1 cellular context compared by ENCODE assay signal in the genomic region with DNA sequence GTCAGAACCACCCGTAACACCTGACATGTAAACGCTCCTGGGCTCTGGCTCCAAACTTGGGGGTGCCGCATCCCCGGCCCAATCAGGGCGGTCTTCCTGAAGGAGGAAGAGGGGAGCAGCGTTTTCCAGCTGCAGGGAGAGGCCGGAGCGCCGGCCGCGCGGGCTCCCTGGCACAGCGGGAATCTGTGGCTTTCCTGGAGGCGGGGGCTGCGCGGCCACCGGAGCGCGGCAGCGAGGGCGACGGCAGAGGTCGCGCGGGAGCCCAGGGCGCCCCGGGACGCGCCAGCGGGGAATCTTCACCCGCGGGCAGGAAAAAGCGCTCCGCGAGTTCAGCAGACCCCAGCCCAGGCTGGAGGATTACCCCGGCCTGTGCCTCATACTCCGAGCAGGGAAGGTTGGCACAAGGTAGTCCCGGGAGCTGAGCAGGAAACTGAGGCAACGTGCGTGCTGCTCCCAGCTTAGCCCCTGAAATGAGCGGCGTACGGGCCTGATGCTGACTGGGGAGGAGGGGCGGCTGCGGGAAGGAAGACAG.
TF ChIP-seq lines count a peak whose summit lies in the region.

No MANE protein-coding gene starts in this region.

TF ChIP-seq in HEK293, 187 proteins besides CTCF, POLR2A, EP300 and RAD21 (continued from another document and continues in another):
- TF ChIP-seq, protein P1, sequence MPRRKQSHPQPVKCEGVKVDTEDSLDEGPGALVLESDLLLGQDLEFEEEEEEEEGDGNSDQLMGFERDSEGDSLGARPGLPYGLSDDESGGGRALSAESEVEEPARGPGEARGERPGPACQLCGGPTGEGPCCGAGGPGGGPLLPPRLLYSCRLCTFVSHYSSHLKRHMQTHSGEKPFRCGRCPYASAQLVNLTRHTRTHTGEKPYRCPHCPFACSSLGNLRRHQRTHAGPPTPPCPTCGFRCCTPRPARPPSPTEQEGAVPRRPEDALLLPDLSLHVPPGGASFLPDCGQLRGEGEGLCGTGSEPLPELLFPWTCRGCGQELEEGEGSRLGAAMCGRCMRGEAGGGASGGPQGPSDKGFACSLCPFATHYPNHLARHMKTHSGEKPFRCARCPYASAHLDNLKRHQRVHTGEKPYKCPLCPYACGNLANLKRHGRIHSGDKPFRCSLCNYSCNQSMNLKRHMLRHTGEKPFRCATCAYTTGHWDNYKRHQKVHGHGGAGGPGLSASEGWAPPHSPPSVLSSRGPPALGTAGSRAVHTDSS (tag by site-specific recombination; IDR thresholded peaks at IDR 0.05), result no peak
- TF ChIP-seq ZNF366 (tag by site-specific recombination; conservative IDR thresholded peaks at IDR 0.05), result 0 out of 2 replicates have a peak, but pooled peaks have one; percentile 25
- no peak for TF ChIP-seq ZNF24 (tag by site-specific recombination; IDR thresholded peaks at IDR 0.05)
- 0 out of 2 replicates have a peak, but pooled peaks have one; percentile 10 for TF ChIP-seq SP7 (tag by site-specific recombination; IDR thresholded peaks at IDR 0.05)
- TF ChIP-seq, protein P2, sequence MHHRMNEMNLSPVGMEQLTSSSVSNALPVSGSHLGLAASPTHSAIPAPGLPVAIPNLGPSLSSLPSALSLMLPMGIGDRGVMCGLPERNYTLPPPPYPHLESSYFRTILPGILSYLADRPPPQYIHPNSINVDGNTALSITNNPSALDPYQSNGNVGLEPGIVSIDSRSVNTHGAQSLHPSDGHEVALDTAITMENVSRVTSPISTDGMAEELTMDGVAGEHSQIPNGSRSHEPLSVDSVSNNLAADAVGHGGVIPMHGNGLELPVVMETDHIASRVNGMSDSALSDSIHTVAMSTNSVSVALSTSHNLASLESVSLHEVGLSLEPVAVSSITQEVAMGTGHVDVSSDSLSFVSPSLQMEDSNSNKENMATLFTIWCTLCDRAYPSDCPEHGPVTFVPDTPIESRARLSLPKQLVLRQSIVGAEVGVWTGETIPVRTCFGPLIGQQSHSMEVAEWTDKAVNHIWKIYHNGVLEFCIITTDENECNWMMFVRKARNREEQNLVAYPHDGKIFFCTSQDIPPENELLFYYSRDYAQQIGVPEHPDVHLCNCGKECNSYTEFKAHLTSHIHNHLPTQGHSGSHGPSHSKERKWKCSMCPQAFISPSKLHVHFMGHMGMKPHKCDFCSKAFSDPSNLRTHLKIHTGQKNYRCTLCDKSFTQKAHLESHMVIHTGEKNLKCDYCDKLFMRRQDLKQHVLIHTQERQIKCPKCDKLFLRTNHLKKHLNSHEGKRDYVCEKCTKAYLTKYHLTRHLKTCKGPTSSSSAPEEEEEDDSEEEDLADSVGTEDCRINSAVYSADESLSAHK (tag by site-specific recombination; IDR thresholded peaks at IDR 0.05), result no peak
- peak; percentile 52; the same call in 1 of the 2 replicates for TF ChIP-seq ZBTB20 (tag by site-specific recombination; IDR thresholded peaks at IDR 0.05)
- TF ChIP-seq ZNF211 (tag by site-specific recombination; IDR thresholded peaks at IDR 0.05; ENCODE audit: low read depth), result no peak
- TF ChIP-seq ZNF10 (tag by site-specific recombination; IDR thresholded peaks at IDR 0.05), result no peak
- TF ChIP-seq KLF10 (tag by site-specific recombination; IDR thresholded peaks at IDR 0.05), result no peak
- TF ChIP-seq ZNF621 (tag by site-specific recombination; IDR thresholded peaks at IDR 0.05), result no peak
- TF ChIP-seq GLIS2 (tag by site-specific recombination; IDR thresholded peaks at IDR 0.05), result no peak; the same call in 1 of the 2 replicates
- no peak for TF ChIP-seq ZNF585B (tag by site-specific recombination; IDR thresholded peaks at IDR 0.05)
- TF ChIP-seq, protein P3, sequence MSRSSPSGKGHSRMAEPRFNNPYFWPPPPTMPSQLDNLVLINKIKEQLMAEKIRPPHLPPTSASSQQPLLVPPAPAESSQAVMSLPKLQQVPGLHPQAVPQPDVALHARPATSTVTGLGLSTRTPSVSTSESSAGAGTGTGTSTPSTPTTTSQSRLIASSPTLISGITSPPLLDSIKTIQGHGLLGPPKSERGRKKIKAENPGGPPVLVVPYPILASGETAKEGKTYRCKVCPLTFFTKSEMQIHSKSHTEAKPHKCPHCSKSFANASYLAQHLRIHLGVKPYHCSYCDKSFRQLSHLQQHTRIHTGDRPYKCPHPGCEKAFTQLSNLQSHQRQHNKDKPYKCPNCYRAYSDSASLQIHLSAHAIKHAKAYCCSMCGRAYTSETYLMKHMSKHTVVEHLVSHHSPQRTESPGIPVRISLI (tag by site-specific recombination; IDR thresholded peaks at IDR 0.05), result no peak
- peak; percentile 95 for TF ChIP-seq ZNF335 (tag by site-specific recombination; conservative IDR thresholded peaks at IDR 0.05)
- TF ChIP-seq ZNF571 (tag by site-specific recombination; IDR thresholded peaks at IDR 0.05), result no peak
- no peak for TF ChIP-seq KLF1 (tag by site-specific recombination; IDR thresholded peaks at IDR 0.05)
- peak; percentile 13; the same call in 1 of the 2 replicates for TF ChIP-seq ZNF423 (tag by site-specific recombination; IDR thresholded peaks at IDR 0.05)
- peak; percentile 60; the same call in 1 of the 2 replicates for TF ChIP-seq ZBTB17 (tag by site-specific recombination; IDR thresholded peaks at IDR 0.05)
- no peak for TF ChIP-seq ZNF221 (tag by site-specific recombination; IDR thresholded peaks at IDR 0.05; ENCODE audit: borderline replicate concordance)
- no peak for TF ChIP-seq ZNF555 (tag by site-specific recombination; conservative IDR thresholded peaks at IDR 0.05)
- no peak for TF ChIP-seq ZNF792 (tag by site-specific recombination; IDR thresholded peaks at IDR 0.05)
- no peak for TF ChIP-seq SETDB1 (IDR thresholded peaks at IDR 0.05; ENCODE audit: insufficient read length, low read length)
- TF ChIP-seq SALL2 (tag by site-specific recombination; IDR thresholded peaks at IDR 0.05; ENCODE audit: borderline replicate concordance), result no peak
- TF ChIP-seq ZNF350 (tag by site-specific recombination; IDR thresholded peaks at IDR 0.05), result no peak
- peak; percentile 68 for TF ChIP-seq IKZF3 (tag by site-specific recombination; IDR thresholded peaks at IDR 0.05)
- no peak for TF ChIP-seq ZNF48 (tag by site-specific recombination; IDR thresholded peaks at IDR 0.05)
- TF ChIP-seq ZNF354C (tag by site-specific recombination; IDR thresholded peaks at IDR 0.05; ENCODE audit: borderline replicate concordance, low read depth), result no peak
- TF ChIP-seq ZNF311 (tag by site-specific recombination; IDR thresholded peaks at IDR 0.05; ENCODE audit: borderline replicate concordance), result no peak
- no peak for TF ChIP-seq ZFP3 (tag by site-specific recombination; IDR thresholded peaks at IDR 0.05; ENCODE audit: low read depth)
- no peak for TF ChIP-seq BCL11B (tag by site-specific recombination; IDR thresholded peaks at IDR 0.05; ENCODE audit: low read depth)
- TF ChIP-seq SCRT2 (tag by site-specific recombination; IDR thresholded peaks at IDR 0.05), result no peak
- no peak for TF ChIP-seq RBAK (tag by site-specific recombination; IDR thresholded peaks at IDR 0.05)
- TF ChIP-seq, protein P4, sequence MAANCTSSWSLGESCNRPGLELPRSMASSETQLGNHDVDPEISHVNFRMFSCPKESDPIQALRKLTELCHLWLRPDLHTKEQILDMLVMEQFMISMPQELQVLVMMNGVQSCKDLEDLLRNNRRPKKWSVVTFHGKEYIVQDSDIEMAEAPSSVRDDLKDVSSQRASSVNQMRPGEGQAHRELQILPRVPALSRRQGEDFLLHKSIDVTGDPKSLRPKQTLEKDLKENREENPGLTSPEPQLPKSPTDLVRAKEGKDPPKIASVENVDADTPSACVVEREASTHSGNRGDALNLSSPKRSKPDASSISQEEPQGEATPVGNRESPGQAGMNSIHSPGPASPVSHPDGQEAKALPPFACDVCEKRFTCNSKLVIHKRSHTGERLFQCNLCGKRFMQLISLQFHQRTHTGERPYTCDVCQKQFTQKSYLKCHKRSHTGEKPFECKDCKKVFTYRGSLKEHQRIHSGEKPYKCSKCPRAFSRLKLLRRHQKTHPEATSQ (tag by site-specific recombination; IDR thresholded peaks at IDR 0.05), result no peak
- TF ChIP-seq, protein P5, sequence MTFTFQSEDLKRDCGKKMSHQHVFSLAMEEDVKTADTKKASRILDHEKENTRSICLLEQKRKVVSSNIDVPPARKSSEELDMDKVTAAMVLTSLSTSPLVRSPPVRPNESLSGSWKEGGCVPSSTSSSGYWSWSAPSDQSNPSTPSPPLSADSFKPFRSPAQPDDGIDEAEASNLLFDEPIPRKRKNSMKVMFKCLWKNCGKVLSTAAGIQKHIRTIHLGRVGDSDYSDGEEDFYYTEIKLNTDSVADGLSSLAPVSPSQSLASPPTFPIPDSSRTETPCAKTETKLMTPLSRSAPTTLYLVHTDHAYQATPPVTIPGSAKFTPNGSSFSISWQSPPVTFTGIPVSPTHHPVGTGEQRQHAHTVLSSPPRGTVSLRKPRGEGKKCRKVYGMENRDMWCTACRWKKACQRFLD (tag by site-specific recombination; IDR thresholded peaks at IDR 0.05), result no peak
- no peak for TF ChIP-seq TRIM28 (IDR thresholded peaks at IDR 0.05; ENCODE audit: borderline replicate concordance, low read length)
- TF ChIP-seq, protein P6, sequence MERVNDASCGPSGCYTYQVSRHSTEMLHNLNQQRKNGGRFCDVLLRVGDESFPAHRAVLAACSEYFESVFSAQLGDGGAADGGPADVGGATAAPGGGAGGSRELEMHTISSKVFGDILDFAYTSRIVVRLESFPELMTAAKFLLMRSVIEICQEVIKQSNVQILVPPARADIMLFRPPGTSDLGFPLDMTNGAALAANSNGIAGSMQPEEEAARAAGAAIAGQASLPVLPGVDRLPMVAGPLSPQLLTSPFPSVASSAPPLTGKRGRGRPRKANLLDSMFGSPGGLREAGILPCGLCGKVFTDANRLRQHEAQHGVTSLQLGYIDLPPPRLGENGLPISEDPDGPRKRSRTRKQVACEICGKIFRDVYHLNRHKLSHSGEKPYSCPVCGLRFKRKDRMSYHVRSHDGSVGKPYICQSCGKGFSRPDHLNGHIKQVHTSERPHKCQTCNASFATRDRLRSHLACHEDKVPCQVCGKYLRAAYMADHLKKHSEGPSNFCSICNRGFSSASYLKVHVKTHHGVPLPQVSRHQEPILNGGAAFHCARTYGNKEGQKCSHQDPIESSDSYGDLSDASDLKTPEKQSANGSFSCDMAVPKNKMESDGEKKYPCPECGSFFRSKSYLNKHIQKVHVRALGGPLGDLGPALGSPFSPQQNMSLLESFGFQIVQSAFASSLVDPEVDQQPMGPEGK (tag by site-specific recombination; IDR thresholded peaks at IDR 0.05), result peak; percentile 14; the same call in 1 of the 2 replicates
- no peak for TF ChIP-seq ZNF837 (tag by site-specific recombination; IDR thresholded peaks at IDR 0.05)
- no peak for TF ChIP-seq ZNF791 (tag by site-specific recombination; IDR thresholded peaks at IDR 0.05)
- TF ChIP-seq ZNF830 (tag by site-specific recombination; IDR thresholded peaks at IDR 0.05; ENCODE audit: low read depth), result no peak
- TF ChIP-seq, protein P7, sequence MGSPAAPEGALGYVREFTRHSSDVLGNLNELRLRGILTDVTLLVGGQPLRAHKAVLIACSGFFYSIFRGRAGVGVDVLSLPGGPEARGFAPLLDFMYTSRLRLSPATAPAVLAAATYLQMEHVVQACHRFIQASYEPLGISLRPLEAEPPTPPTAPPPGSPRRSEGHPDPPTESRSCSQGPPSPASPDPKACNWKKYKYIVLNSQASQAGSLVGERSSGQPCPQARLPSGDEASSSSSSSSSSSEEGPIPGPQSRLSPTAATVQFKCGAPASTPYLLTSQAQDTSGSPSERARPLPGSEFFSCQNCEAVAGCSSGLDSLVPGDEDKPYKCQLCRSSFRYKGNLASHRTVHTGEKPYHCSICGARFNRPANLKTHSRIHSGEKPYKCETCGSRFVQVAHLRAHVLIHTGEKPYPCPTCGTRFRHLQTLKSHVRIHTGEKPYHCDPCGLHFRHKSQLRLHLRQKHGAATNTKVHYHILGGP (tag by site-specific recombination; IDR thresholded peaks at IDR 0.05), result no peak
- TF ChIP-seq FEZF1 (tag by site-specific recombination; IDR thresholded peaks at IDR 0.05), result no peak
- TF ChIP-seq ZNF768 (tag by site-specific recombination; IDR thresholded peaks at IDR 0.05), result no peak
- TF ChIP-seq ZFHX2 (tag by site-specific recombination; conservative IDR thresholded peaks at IDR 0.05), result no peak; the same call in 1 of the 2 replicates
- no peak for TF ChIP-seq ZNF324 (tag by site-specific recombination; IDR thresholded peaks at IDR 0.05)
- no peak for TF ChIP-seq ZNF544 (tag by site-specific recombination; IDR thresholded peaks at IDR 0.05)
- TF ChIP-seq SP2 (tag by site-specific recombination; IDR thresholded peaks at IDR 0.05), result 0 out of 2 replicates have a peak, but pooled peaks have one; percentile 24
- no peak for TF ChIP-seq ZNF23 (tag by site-specific recombination; IDR thresholded peaks at IDR 0.05; ENCODE audit: borderline replicate concordance)
- TF ChIP-seq KLF7 (tag by site-specific recombination; IDR thresholded peaks at IDR 0.05; ENCODE audit: borderline replicate concordance), result no peak
- no peak for TF ChIP-seq ZNF175 (tag by site-specific recombination; IDR thresholded peaks at IDR 0.05)
- TF ChIP-seq ZNF114 (tag by site-specific recombination; IDR thresholded peaks at IDR 0.05), result no peak
- TF ChIP-seq ZNF16 (tag by site-specific recombination; IDR thresholded peaks at IDR 0.05; ENCODE audit: low read depth), result no peak
- no peak for TF ChIP-seq REPIN1 (tag by site-specific recombination; IDR thresholded peaks at IDR 0.05; ENCODE audit: low read depth)
- TF ChIP-seq ZNF121 (tag by site-specific recombination; IDR thresholded peaks at IDR 0.05), result no peak
- TF ChIP-seq, protein P8, sequence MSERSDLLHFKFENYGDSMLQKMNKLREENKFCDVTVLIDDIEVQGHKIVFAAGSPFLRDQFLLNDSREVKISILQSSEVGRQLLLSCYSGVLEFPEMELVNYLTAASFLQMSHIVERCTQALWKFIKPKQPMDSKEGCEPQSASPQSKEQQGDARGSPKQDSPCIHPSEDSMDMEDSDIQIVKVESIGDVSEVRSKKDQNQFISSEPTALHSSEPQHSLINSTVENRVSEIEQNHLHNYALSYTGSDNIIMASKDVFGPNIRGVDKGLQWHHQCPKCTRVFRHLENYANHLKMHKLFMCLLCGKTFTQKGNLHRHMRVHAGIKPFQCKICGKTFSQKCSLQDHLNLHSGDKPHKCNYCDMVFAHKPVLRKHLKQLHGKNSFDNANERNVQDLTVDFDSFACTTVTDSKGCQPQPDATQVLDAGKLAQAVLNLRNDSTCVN (tag by site-specific recombination; optimal IDR thresholded peaks at IDR 0.05), result peak; percentile 72
- TF ChIP-seq ZNF391 (tag by site-specific recombination; IDR thresholded peaks at IDR 0.05; ENCODE audit: borderline replicate concordance, low read depth), result no peak
- 0 out of 2 replicates have a peak, but pooled peaks have one; percentile 22 for TF ChIP-seq OSR2 (tag by site-specific recombination; IDR thresholded peaks at IDR 0.05)
- TF ChIP-seq ZNF433 (tag by site-specific recombination; IDR thresholded peaks at IDR 0.05; ENCODE audit: low read depth), result no peak
- TF ChIP-seq EGR2 (tag by site-specific recombination; IDR thresholded peaks at IDR 0.05; ENCODE audit: low read depth), result no peak
